8 cellular contexts compared by ENCODE assay signal in genomic region chr3:129314757-129315385, GRCh38. TPM values are rescaled to one million over a fixed set of nuclear protein-coding genes. Genes with fewer than 3 reads are reported as not detected.
A peak's percentile ranks its signal among the peaks of the same experiment; 100 is the strongest.
DNase-seq lines count a peak whose midpoint lies in the region; ATAC-seq and TF ChIP-seq lines count a peak whose summit lies in the region.

No MANE protein-coding gene starts in this region.

- DNase-seq in DND-41 (peak; percentile 68), NCI-H345 (lab: John Stamatoyannopoulos, UW) (peak; percentile 81), dermis microvascular lymphatic vessel endothelial cell (ENCODE audit: low read depth in 2 of 2) (peak; percentile 75 to 90), left colon (peak; percentile 79 to 83)
- DNase-seq in activated CD4-positive, alpha-beta T cell treated with anti-CD3 and anti-CD28 coated beads, Interleukin-2, amount 10 ng/mL, durations not matched to agents 24 days and 14 days = peak; percentile 91
- peak; percentile 80 for DNase-seq in stimulated activated CD4-positive, alpha-beta T cell treated with anti-CD3 and anti-CD28 coated beads, Interleukin-15, amount 100 ng/mL, for 24 hours

- peak; percentile 26 for ATAC-seq in DND-41 (ENCODE audit: insufficient read depth, low read depth)
- ATAC-seq in HG02981 (IDR thresholded peaks at IDR 0.05; ENCODE audit: unreplicated experiment) = peak; percentile 24
- peak; percentile 35 for ATAC-seq in left colon
- no peak for ATAC-seq in GM18511 (IDR thresholded peaks at IDR 0.05; ENCODE audit: unreplicated experiment)

- peak overlapping the region; percentile 93 for H3K27ac ChIP-seq in DND-41 (ENCODE audit: low read length)

- H3K9ac ChIP-seq in DND-41 (ENCODE audit: low read depth, low read length) = peak overlapping the region; percentile 97

- H4K20me1 ChIP-seq in DND-41 (ENCODE audit: insufficient read depth, low read length) = peaks cover 27% of the 10 kb centered on the region

- peak overlapping the region; percentile 96 to 97 for H3K4me3 ChIP-seq in DND-41 (ENCODE audit: low read depth in 1 of 2, low read length in 2 of 2)

- H3K36me3 ChIP-seq in DND-41 (ENCODE audit: insufficient read depth, low read length) = peaks cover 16% of the 10 kb centered on the region; the same call in 1 of the 2 replicates

- peak overlapping the region; percentile 84 for H3K27ac Mint-ChIP-seq in activated CD4-positive, alpha-beta T cell treated with anti-CD3 and anti-CD28 coated beads, Interleukin-2, amount 10 ng/mL, durations not matched to agents 24 days and 14 days

- no peaks in the 10 kb centered on the region for H3K27me3 ChIP-seq in DND-41 (ENCODE audit: insufficient read depth, low read length, poor library complexity)

- H3K9me3 Mint-ChIP-seq in activated CD4-positive, alpha-beta T cell treated with anti-CD3 and anti-CD28 coated beads, Interleukin-2, amount 10 ng/mL, durations not matched to agents 24 days and 14 days = no peaks in the 10 kb centered on the region

- intact Hi-C loops in activated CD4-positive, alpha-beta T cell treated with anti-CD3 and anti-CD28 coated beads, Interleukin-2, amount 10 ng/mL, durations not matched to agents 24 days and 14 days (cut with micrococcal nuclease) = loop anchor here (5.0 to 10.0 kb wide), 2 partner anchors 510 to 848 kb away; partner anchors contain the start of gene DNAJB8
- intact Hi-C loops in left colon (cut with DNase I, micrococcal nuclease) = no loop called here

- TF ChIP-seq CTCF in DND-41 (IDR thresholded peaks at IDR 0.05; ENCODE audit: borderline replicate concordance, extremely low read depth, low read length, poor library complexity, severe bottlenecking) = peak; percentile 38

- peaks cover 34% of the 10 kb centered on the region for H3K4me1 Mint-ChIP-seq in activated CD4-positive, alpha-beta T cell treated with anti-CD3 and anti-CD28 coated beads, Interleukin-2, amount 10 ng/mL, durations not matched to agents 24 days and 14 days

- peaks cover 30% of the 10 kb centered on the region for H3K4me1 ChIP-seq in DND-41 (ENCODE audit: insufficient read depth, low read length)

- peak overlapping the region; percentile 59 for H2AFZ ChIP-seq in DND-41 (ENCODE audit: low read depth, low read length)

- no peaks in the 10 kb centered on the region for H3K27me3 Mint-ChIP-seq in activated CD4-positive, alpha-beta T cell treated with anti-CD3 and anti-CD28 coated beads, Interleukin-2, amount 10 ng/mL, durations not matched to agents 24 days and 14 days

- no peaks in the 10 kb centered on the region for H3K9me3 ChIP-seq in DND-41 (ENCODE audit: insufficient read depth, low read length, severe bottlenecking)

- H3K4me2 ChIP-seq in DND-41 (ENCODE audit: insufficient read depth, low read length) = peak overlapping the region; percentile 93

- H3K36me3 Mint-ChIP-seq in activated CD4-positive, alpha-beta T cell treated with anti-CD3 and anti-CD28 coated beads, Interleukin-2, amount 10 ng/mL, durations not matched to agents 24 days and 14 days (ENCODE audit: low read depth) = no peaks in the 10 kb centered on the region

- peak overlapping the region; percentile 92 for H3K4me3 Mint-ChIP-seq in activated CD4-positive, alpha-beta T cell treated with anti-CD3 and anti-CD28 coated beads, Interleukin-2, amount 10 ng/mL, durations not matched to agents 24 days and 14 days

- peaks cover 21% of the 10 kb centered on the region for H3K79me2 ChIP-seq in DND-41 (ENCODE audit: insufficient read depth, low read length)

RNA-seq across cellular contexts. Expression of gene HMCES, which starts 36.2 kb away (rescaled TPM):
- 58.3 and 62.6 TPM in 2 replicates for total RNA-seq in activated CD4-positive, alpha-beta T cell treated with anti-CD3 and anti-CD28 coated beads, Interleukin-2, amount 10 ng/mL, durations not matched to agents 24 days and 14 days
- total RNA-seq in dermis microvascular lymphatic vessel endothelial cell = 20.8 and 25.4 TPM in 2 replicates
- total RNA-seq in left colon = 10 to 100 TPM; 42.3 to 44.2 TPM
